25 cellular contexts compared by ENCODE assay signal in genomic region chr1:83920320-83920719, GRCh38.
DNase-seq lines count a peak whose midpoint lies in the region; ATAC-seq, FAIRE-seq and TF ChIP-seq lines count a peak whose summit lies in the region.
"Had no signal": no experiment of that assay in that cellular context is flagged by ENCODE, and none has a peak within 500 bp of the region (broad histone marks: within the 10 kb centered on the region; RNA-seq: fewer than 3 reads in every experiment).

No MANE protein-coding gene starts in this region.

- H3K27ac Mint-ChIP-seq in astrocyte (ENCODE audit: unreplicated experiment) = no peak overlapping the region
- H3K27ac Mint-ChIP-seq: B cell; CD4-positive, CD25-positive, alpha-beta regulatory T cell; CD8-positive, alpha-beta memory T cell had no signal

- peak; percentile 36 for DNase-seq in astrocyte (ENCODE audit: low read depth)
- DNase-seq in left lung = no peak
- DNase-seq in upper lobe of right lung = no peak
- DNase-seq in RPMI8226 = no peak
- DNase-seq in activated T-cell treated with anti-CD3 and anti-CD28 coated beads, Interleukin-2, amount 50 U/mL, for 1 hour = no peak
- DNase-seq in GM13976 (ENCODE audit: low spot score) = no peak
- DNase-seq: CD4-positive, CD25-positive, alpha-beta regulatory T cell; CD8-positive, alpha-beta memory T cell; DMS 273 treated with DMSO at 0.1 percent for 48 hours; DMS79; EL; GDM1; GM23248; H7; HCEC 1CT had no signal

- H3K27me3 ChIP-seq in astrocyte (ENCODE audit: insufficient read depth, low read length) = no peaks in the 10 kb centered on the region
- H3K27me3 ChIP-seq in left lung = no peaks in the 10 kb centered on the region
- H3K27me3 ChIP-seq in upper lobe of right lung = no peaks in the 10 kb centered on the region
- H3K27me3 ChIP-seq: BLaER1 had no signal

- no peaks in the 10 kb centered on the region for H4K20me1 ChIP-seq in astrocyte (ENCODE audit: insufficient read depth, low read length)
- H4K20me1 ChIP-seq: BLaER1 had no signal

- TF ChIP-seq CTCF in HEK293 (tag by site-specific recombination; IDR thresholded peaks at IDR 0.05) = no peak
- TF ChIP-seq CTCF in astrocyte (IDR thresholded peaks at IDR 0.05; ENCODE audit: insufficient read depth, low read depth, low read length) = no peak
- no peak for TF ChIP-seq CTCF in left lung (IDR thresholded peaks at IDR 0.05)
- TF ChIP-seq CTCF in upper lobe of right lung (IDR thresholded peaks at IDR 0.05) = no peak
- no peak for TF ChIP-seq CTCF in GM13976 (IDR thresholded peaks at IDR 0.05; ENCODE audit: borderline replicate concordance, control extremely low read depth, extremely low read depth, insufficient read depth, missing control alignments)

- peaks cover 2% of the 10 kb centered on the region for H3K9me3 Mint-ChIP-seq in astrocyte (ENCODE audit: unreplicated experiment)
- H3K9me3 Mint-ChIP-seq: CD4-positive, CD25-positive, alpha-beta regulatory T cell; CD8-positive, alpha-beta memory T cell had no signal

- H3K4me3 ChIP-seq in HEK293 (ENCODE audit: low read depth, low read length) (no peak overlapping the region), astrocyte (ENCODE audit: insufficient read depth, low read depth, low read length) (no peak overlapping the region), left lung (no peak overlapping the region), upper lobe of right lung (no peak overlapping the region)
- H3K4me3 ChIP-seq: BLaER1, GM12878, GM23248 had no signal

- H3K27me3 Mint-ChIP-seq in astrocyte (ENCODE audit: low read depth, unreplicated experiment) = no peaks in the 10 kb centered on the region
- H3K27me3 Mint-ChIP-seq: B cell had no signal

- no peak overlapping the region for H3K9ac ChIP-seq in astrocyte (ENCODE audit: low read length)
- H3K9ac ChIP-seq: BLaER1, GM23248 had no signal

- H3K36me3 ChIP-seq in HEK293 (ENCODE audit: control insufficient read depth in 2 of 2, insufficient read depth in 1 of 2, low read length in 2 of 2) (peaks cover 5 to 28% of the 10 kb centered on the region in 2 experiments; a peak in 1 of 3 replicates), astrocyte (ENCODE audit: insufficient read depth, low read length) (no peaks in the 10 kb centered on the region), left lung (no peaks in the 10 kb centered on the region), upper lobe of right lung (no peaks in the 10 kb centered on the region)
- H3K36me3 ChIP-seq: BLaER1 had no signal

- POLR2A ChIA-PET in HEK293 (lab: Yijun Ruan, JAX) = no interaction called here

- peaks cover 11% of the 10 kb centered on the region for H3K36me3 Mint-ChIP-seq in astrocyte (ENCODE audit: low read depth, unreplicated experiment)
- H3K36me3 Mint-ChIP-seq: CD4-positive, CD25-positive, alpha-beta regulatory T cell had no signal

- no peaks in the 10 kb centered on the region for H3K9me3 ChIP-seq in HEK293 (ENCODE audit: control insufficient read depth, insufficient read depth, low read depth, low read length)
- no peaks in the 10 kb centered on the region for H3K9me3 ChIP-seq in astrocyte (ENCODE audit: insufficient read depth, low read depth, low read length)
- no peaks in the 10 kb centered on the region for H3K9me3 ChIP-seq in left lung
- no peaks in the 10 kb centered on the region for H3K9me3 ChIP-seq in upper lobe of right lung
- H3K9me3 ChIP-seq: BLaER1 had no signal

- no peak for FAIRE-seq in astrocyte (lab: Jason Lieb, UNC)
- FAIRE-seq: A204.1, D721Med, GM12878, GM18507, H1 had no signal

- intact Hi-C loops in left lung (cut with DNase I) = no loop called here
- intact Hi-C loops in upper lobe of right lung (cut with DNase I) = no loop called here

- H3K4me2 ChIP-seq in astrocyte (ENCODE audit: low read length) = no peak overlapping the region
- H3K4me2 ChIP-seq: BLaER1 had no signal

- H3K4me1 ChIP-seq in HEK293 (ENCODE audit: control insufficient read depth, insufficient read depth, low read length) (no peaks in the 10 kb centered on the region), astrocyte (ENCODE audit: insufficient read depth, low read length) (no peaks in the 10 kb centered on the region), left lung (no peaks in the 10 kb centered on the region), upper lobe of right lung (no peaks in the 10 kb centered on the region)
- H3K4me1 ChIP-seq: BLaER1 had no signal

- in situ Hi-C loops in GM13976 (cut with MboI; ENCODE audit: low sequenced_read_pairs, unreplicated experiment) = loop anchor here (10.0 to 25.0 kb wide), 3 partner anchors 204 to 842 kb away; no protein-coding TSS in a partner anchor

- ATAC-seq in left lung (peak; percentile 78), upper lobe of right lung (peak; percentile 96)
- ATAC-seq: GM12878 had no signal

- H3K79me2 ChIP-seq in astrocyte (ENCODE audit: insufficient read depth, low read length) = no peaks in the 10 kb centered on the region

- H3K4me3 Mint-ChIP-seq in astrocyte (ENCODE audit: unreplicated experiment) = no peak overlapping the region
- H3K4me3 Mint-ChIP-seq: B cell; CD4-positive, CD25-positive, alpha-beta regulatory T cell; CD8-positive, alpha-beta memory T cell had no signal

- CTCF ChIA-PET in HEK293 (lab: Yijun Ruan, JAX) = interaction anchor here (0.9 kb wide), 1 partner anchor 14 kb away, joined by 6 read pairs; no protein-coding TSS in a partner anchor

- peaks cover 11% of the 10 kb centered on the region for H3K4me1 Mint-ChIP-seq in astrocyte (ENCODE audit: low read depth, unreplicated experiment)
- H3K4me1 Mint-ChIP-seq: B cell; CD4-positive, CD25-positive, alpha-beta regulatory T cell; CD8-positive, alpha-beta memory T cell had no signal

- H3K27ac ChIP-seq in HEK293 (ENCODE audit: extremely low read depth, low read depth, low read length) = no peak overlapping the region
- no peak overlapping the region for H3K27ac ChIP-seq in astrocyte (ENCODE audit: low read depth, low read length)
- H3K27ac ChIP-seq in left lung = no peak overlapping the region
- peak overlapping the region; percentile 30 for H3K27ac ChIP-seq in upper lobe of right lung
- H3K27ac ChIP-seq: 22Rv1, BLaER1, C4-2B, GM23248 had no signal

- H2AFZ ChIP-seq in astrocyte (ENCODE audit: low read depth, low read length) = no peak overlapping the region
- H2AFZ ChIP-seq: GM23248 had no signal

TF ChIP-seq in HEK293, 187 proteins besides CTCF, POLR2A, EP300 and RAD21:
- peak; percentile 77 for TF ChIP-seq EGR2 (tag by site-specific recombination; IDR thresholded peaks at IDR 0.05; ENCODE audit: low read depth)
- peak; percentile 31; the same call in 1 of the 2 replicates for TF ChIP-seq ZFHX2 (tag by site-specific recombination; conservative IDR thresholded peaks at IDR 0.05)
- no peak for TF ChIP-seq BCL11B (tag by site-specific recombination; IDR thresholded peaks at IDR 0.05; ENCODE audit: low read depth)
- TF ChIP-seq ZFP69B (tag by site-specific recombination; IDR thresholded peaks at IDR 0.05) = no peak
- TF ChIP-seq TSHZ1 (tag by site-specific recombination; IDR thresholded peaks at IDR 0.05; ENCODE audit: borderline replicate concordance) = no peak
TF ChIP-seq in HEK293: peak in this region for 2.
